In genomic region chr1:116292929-116293725, GRCh38 we compare ENCODE assay signal across 1 cellular context.
A peak's percentile ranks its signal among the peaks of the same experiment; 100 is the strongest.
TF ChIP-seq lines count a peak whose summit lies in the region.

No MANE protein-coding gene starts in this region.

TF ChIP-seq in HepG2, 621 proteins besides CTCF, POLR2A, EP300 and RAD21 (continued from another document and continues in another):
- TF ChIP-seq, protein P1, sequence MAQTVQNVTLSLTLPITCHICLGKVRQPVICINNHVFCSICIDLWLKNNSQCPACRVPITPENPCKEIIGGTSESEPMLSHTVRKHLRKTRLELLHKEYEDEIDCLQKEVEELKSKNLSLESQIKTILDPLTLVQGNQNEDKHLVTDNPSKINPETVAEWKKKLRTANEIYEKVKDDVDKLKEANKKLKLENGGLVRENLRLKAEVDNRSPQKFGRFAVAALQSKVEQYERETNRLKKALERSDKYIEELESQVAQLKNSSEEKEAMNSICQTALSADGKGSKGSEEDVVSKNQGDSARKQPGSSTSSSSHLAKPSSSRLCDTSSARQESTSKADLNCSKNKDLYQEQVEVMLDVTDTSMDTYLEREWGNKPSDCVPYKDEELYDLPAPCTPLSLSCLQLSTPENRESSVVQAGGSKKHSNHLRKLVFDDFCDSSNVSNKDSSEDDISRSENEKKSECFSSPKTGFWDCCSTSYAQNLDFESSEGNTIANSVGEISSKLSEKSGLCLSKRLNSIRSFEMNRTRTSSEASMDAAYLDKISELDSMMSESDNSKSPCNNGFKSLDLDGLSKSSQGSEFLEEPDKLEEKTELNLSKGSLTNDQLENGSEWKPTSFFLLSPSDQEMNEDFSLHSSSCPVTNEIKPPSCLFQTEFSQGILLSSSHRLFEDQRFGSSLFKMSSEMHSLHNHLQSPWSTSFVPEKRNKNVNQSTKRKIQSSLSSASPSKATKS (CRISPR knock-in tag; IDR thresholded peaks at IDR 0.05): 0 out of 2 replicates have a peak, but pooled peaks have one; percentile 45
- TF ChIP-seq ZSCAN25 (CRISPR knock-in tag; IDR thresholded peaks at IDR 0.05) (peak; percentile 72; the same call in 1 of the 2 replicates), MAF1 (CRISPR knock-in tag; IDR thresholded peaks at IDR 0.05; ENCODE audit: borderline replicate concordance) (no peak), ZNF282 (IDR thresholded peaks at IDR 0.05; ENCODE audit: partially characterized antibody) (no peak), RFX5 (IDR thresholded peaks at IDR 0.05; ENCODE audit: low read depth, low read length) (no peak), ARID5B (CRISPR knock-in tag; IDR thresholded peaks at IDR 0.05) (peak; percentile 99), ZNF160 (CRISPR knock-in tag; IDR thresholded peaks at IDR 0.05) (no peak), ZNF768 (CRISPR knock-in tag; IDR thresholded peaks at IDR 0.05) (no peak), ZNF598 (CRISPR knock-in tag; IDR thresholded peaks at IDR 0.05; ENCODE audit: borderline replicate concordance) (no peak), PRPF4 (IDR thresholded peaks at IDR 0.05; ENCODE audit: low read depth, low read length, poor library complexity, severe bottlenecking) (no peak), ZNF331 (CRISPR knock-in tag; IDR thresholded peaks at IDR 0.05) (peak; percentile 91), FOXK1 (CRISPR knock-in tag; IDR thresholded peaks at IDR 0.05; ENCODE audit: borderline replicate concordance, low read depth) (peak; percentile 99), ZNF746 (CRISPR knock-in tag; IDR thresholded peaks at IDR 0.05) (peak; percentile 80), HDAC1 (CRISPR knock-in tag; IDR thresholded peaks at IDR 0.05) (peak; percentile 93), TEAD2 (CRISPR knock-in tag; IDR thresholded peaks at IDR 0.05) (no peak), ZNF432 (CRISPR knock-in tag; IDR thresholded peaks at IDR 0.05; ENCODE audit: borderline replicate concordance) (no peak), GATAD1 (CRISPR knock-in tag; IDR thresholded peaks at IDR 0.05) (peak; percentile 69), ZNF878 (CRISPR knock-in tag; IDR thresholded peaks at IDR 0.05) (peak; percentile 81; the same call in 1 of the 2 replicates), ZNF234 (CRISPR knock-in tag; conservative IDR thresholded peaks at IDR 0.05) (no peak), ZNF646 (CRISPR knock-in tag; IDR thresholded peaks at IDR 0.05) (peak; percentile 69), TAF1 (CRISPR knock-in tag; IDR thresholded peaks at IDR 0.05) (no peak), ZFYVE20 (CRISPR knock-in tag; IDR thresholded peaks at IDR 0.05; ENCODE audit: borderline replicate concordance, low read depth) (no peak), TFDP1 (CRISPR knock-in tag; IDR thresholded peaks at IDR 0.05; ENCODE audit: borderline replicate concordance) (0 out of 2 replicates have a peak, but pooled peaks have one; percentile 29), ZNF10 (CRISPR knock-in tag; IDR thresholded peaks at IDR 0.05; ENCODE audit: borderline replicate concordance, low read depth) (no peak), DPF2 (CRISPR knock-in tag; IDR thresholded peaks at IDR 0.05; ENCODE audit: borderline replicate concordance, low read depth) (peak; percentile 85), NCOA5 (CRISPR knock-in tag; IDR thresholded peaks at IDR 0.05) (no peak), RBM22 (optimal IDR thresholded peaks at IDR 0.05; ENCODE audit: low read length) (no peak), NBN (conservative IDR thresholded peaks at IDR 0.05) (no peak), ZNF335 (CRISPR knock-in tag; IDR thresholded peaks at IDR 0.05) (0 out of 2 replicates have a peak, but pooled peaks have one; percentile 46), ZNF564 (CRISPR knock-in tag; IDR thresholded peaks at IDR 0.05) (no peak; the same call in 1 of the 2 replicates), BCL6 (CRISPR knock-in tag; IDR thresholded peaks at IDR 0.05) (peak; percentile 100), ZNF383 (CRISPR knock-in tag; IDR thresholded peaks at IDR 0.05; ENCODE audit: borderline replicate concordance) (no peak), KDM1A (CRISPR knock-in tag; IDR thresholded peaks at IDR 0.05) (peak; percentile 65; the same call in 1 of the 2 replicates), ZNF484 (CRISPR knock-in tag; IDR thresholded peaks at IDR 0.05; ENCODE audit: borderline replicate concordance, low read depth) (no peak), ZNF460 (CRISPR knock-in tag; IDR thresholded peaks at IDR 0.05; ENCODE audit: borderline replicate concordance) (no peak; the same call in 1 of the 2 replicates), ZNF124 (CRISPR knock-in tag; IDR thresholded peaks at IDR 0.05) (no peak), ZNF446 (CRISPR knock-in tag; IDR thresholded peaks at IDR 0.05) (0 out of 2 replicates have a peak, but pooled peaks have one; percentile 31), ETV5 (CRISPR knock-in tag; IDR thresholded peaks at IDR 0.05; ENCODE audit: borderline replicate concordance) (peak; percentile 90), JUNB (CRISPR knock-in tag; IDR thresholded peaks at IDR 0.05; ENCODE audit: borderline replicate concordance) (peak; percentile 54; the same call in 1 of the 2 replicates), ZNF674 (CRISPR knock-in tag; IDR thresholded peaks at IDR 0.05; ENCODE audit: low read depth) (no peak), CREBL2 (CRISPR knock-in tag; IDR thresholded peaks at IDR 0.05; ENCODE audit: borderline replicate concordance) (no peak), CBX1 (IDR thresholded peaks at IDR 0.05; ENCODE audit: low read depth) (no peak), TCF7L2 (IDR thresholded peaks at IDR 0.05; ENCODE audit: low read depth, low read length) (no peak), ZSCAN20 (CRISPR knock-in tag; IDR thresholded peaks at IDR 0.05; ENCODE audit: borderline replicate concordance) (no peak)
- TF ChIP-seq, protein P2, sequence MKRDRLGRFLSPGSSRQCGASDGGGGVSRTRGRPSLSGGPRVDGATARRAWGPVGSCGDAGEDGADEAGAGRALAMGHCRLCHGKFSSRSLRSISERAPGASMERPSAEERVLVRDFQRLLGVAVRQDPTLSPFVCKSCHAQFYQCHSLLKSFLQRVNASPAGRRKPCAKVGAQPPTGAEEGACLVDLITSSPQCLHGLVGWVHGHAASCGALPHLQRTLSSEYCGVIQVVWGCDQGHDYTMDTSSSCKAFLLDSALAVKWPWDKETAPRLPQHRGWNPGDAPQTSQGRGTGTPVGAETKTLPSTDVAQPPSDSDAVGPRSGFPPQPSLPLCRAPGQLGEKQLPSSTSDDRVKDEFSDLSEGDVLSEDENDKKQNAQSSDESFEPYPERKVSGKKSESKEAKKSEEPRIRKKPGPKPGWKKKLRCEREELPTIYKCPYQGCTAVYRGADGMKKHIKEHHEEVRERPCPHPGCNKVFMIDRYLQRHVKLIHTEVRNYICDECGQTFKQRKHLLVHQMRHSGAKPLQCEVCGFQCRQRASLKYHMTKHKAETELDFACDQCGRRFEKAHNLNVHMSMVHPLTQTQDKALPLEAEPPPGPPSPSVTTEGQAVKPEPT (CRISPR knock-in tag; IDR thresholded peaks at IDR 0.05; ENCODE audit: low read depth): no peak
- TF ChIP-seq, protein P3, sequence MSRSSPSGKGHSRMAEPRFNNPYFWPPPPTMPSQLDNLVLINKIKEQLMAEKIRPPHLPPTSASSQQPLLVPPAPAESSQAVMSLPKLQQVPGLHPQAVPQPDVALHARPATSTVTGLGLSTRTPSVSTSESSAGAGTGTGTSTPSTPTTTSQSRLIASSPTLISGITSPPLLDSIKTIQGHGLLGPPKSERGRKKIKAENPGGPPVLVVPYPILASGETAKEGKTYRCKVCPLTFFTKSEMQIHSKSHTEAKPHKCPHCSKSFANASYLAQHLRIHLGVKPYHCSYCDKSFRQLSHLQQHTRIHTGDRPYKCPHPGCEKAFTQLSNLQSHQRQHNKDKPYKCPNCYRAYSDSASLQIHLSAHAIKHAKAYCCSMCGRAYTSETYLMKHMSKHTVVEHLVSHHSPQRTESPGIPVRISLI (CRISPR knock-in tag; IDR thresholded peaks at IDR 0.05; ENCODE audit: borderline replicate concordance): peak; percentile 57; the same call in 1 of the 2 replicates
- TF ChIP-seq, protein P4, sequence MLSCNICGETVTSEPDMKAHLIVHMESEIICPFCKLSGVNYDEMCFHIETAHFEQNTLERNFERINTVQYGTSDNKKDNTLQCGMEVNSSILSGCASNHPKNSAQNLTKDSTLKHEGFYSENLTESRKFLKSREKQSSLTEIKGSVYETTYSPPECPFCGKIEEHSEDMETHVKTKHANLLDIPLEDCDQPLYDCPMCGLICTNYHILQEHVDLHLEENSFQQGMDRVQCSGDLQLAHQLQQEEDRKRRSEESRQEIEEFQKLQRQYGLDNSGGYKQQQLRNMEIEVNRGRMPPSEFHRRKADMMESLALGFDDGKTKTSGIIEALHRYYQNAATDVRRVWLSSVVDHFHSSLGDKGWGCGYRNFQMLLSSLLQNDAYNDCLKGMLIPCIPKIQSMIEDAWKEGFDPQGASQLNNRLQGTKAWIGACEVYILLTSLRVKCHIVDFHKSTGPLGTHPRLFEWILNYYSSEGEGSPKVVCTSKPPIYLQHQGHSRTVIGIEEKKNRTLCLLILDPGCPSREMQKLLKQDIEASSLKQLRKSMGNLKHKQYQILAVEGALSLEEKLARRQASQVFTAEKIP (CRISPR knock-in tag; IDR thresholded peaks at IDR 0.05; ENCODE audit: borderline replicate concordance): no peak
